ENCODE assay signal across 9 cellular contexts in genomic region chr22:39995346-39996252, GRCh38. TPM values are rescaled to one million over a fixed set of nuclear protein-coding genes. Genes with fewer than 3 reads are reported as not detected.
A peak's percentile ranks its signal among the peaks of the same experiment; 100 is the strongest.
DNase-seq lines count a peak whose midpoint lies in the region; ATAC-seq and TF ChIP-seq lines count a peak whose summit lies in the region.
"Had no signal": no experiment of that assay in that cellular context is flagged by ENCODE, and none has a peak within 500 bp of the region (broad histone marks: within the 10 kb centered on the region; RNA-seq: fewer than 3 reads in every experiment).

No MANE protein-coding gene starts in this region.

- H3K27me3 ChIP-seq in iPS-20b (ENCODE audit: insufficient read depth, low read length) (peaks cover 42% of the 10 kb centered on the region), smooth muscle cell (ENCODE audit: low read depth) (peaks cover 43% of the 10 kb centered on the region)

- peak overlapping the region; percentile 24 for H3K4me3 Mint-ChIP-seq in activated T-helper 2 cell treated with anti-CD3 and anti-CD28 coated beads, Interferon-gamma antibody, Interleukin-2, Interleukin-4, amounts not matched to agents 10 μg/mL and 5 μg/mL and 100 μg/mL, durations not matched to agents 14 hours and 24 hours and 36 hours (ENCODE audit: low read depth)

- ATAC-seq in GM21447 (IDR thresholded peaks at IDR 0.05; ENCODE audit: unreplicated experiment) (no peak), GM21737 (IDR thresholded peaks at IDR 0.05; ENCODE audit: unreplicated experiment) (no peak)

- no peaks in the 10 kb centered on the region for H3K9me3 ChIP-seq in iPS-20b (ENCODE audit: insufficient read depth, low read depth, low read length)
- no peaks in the 10 kb centered on the region for H3K9me3 ChIP-seq in smooth muscle cell (replicated peaks; ENCODE audit: low read depth)

- 32% methylated on average over 40 of the region's 40 CpGs for WGBS in smooth muscle cell (ENCODE audit: low lambda C conversion rate)

- intact Hi-C loops in activated T-helper 2 cell treated with anti-CD3 and anti-CD28 coated beads, Interferon-gamma antibody, Interleukin-2, Interleukin-4, amounts not matched to agents 10 μg/mL and 5 μg/mL and 100 μg/mL, durations not matched to agents 14 hours and 24 hours and 36 hours (cut with micrococcal nuclease), result no loop called here

- H3K36me3 ChIP-seq in iPS-20b (ENCODE audit: insufficient read depth, low read depth, low read length) (no peaks in the 10 kb centered on the region), smooth muscle cell (ENCODE audit: low read depth) (no peaks in the 10 kb centered on the region)

- DNase-seq in NCI-H510A treated with DMSO at 0.1 percent for 48 hours (lab: John Stamatoyannopoulos, UW) (peak; percentile 16), NCI-H510A (lab: John Stamatoyannopoulos, UW) (no peak), smooth muscle cell (lab: John Stamatoyannopoulos, UW; ENCODE audit: unreplicated experiment) (no peak), mucosa of gallbladder (ENCODE audit: low spot score) (no peak)
- no peak for DNase-seq in activated T-helper 2 cell treated with anti-CD3 and anti-CD28 coated beads, Interferon-gamma antibody, Interleukin-2, Interleukin-4, amounts not matched to agents 10 μg/mL and 5 μg/mL and 100 μg/mL, durations not matched to agents 14 hours and 24 hours and 36 hours (ENCODE audit: low spot score)
- DNase-seq: activated effector memory CD4-positive, alpha-beta T cell treated with Interleukin-2 at 50 U/mL for 16 hours had no signal

- H3K4me2 ChIP-seq in smooth muscle cell, result peak overlapping the region; percentile 81

- TF ChIP-seq CTCF in smooth muscle cell (IDR thresholded peaks at IDR 0.05; ENCODE audit: borderline replicate concordance, insufficient read depth, poor library complexity, severe bottlenecking), result no peak

- H3K27ac ChIP-seq in iPS-20b (ENCODE audit: low read length), result no peak overlapping the region
- no peak overlapping the region for H3K27ac ChIP-seq in smooth muscle cell (ENCODE audit: low read depth)

- H3K9ac ChIP-seq in iPS-20b (ENCODE audit: low read depth, low read length) (peak overlapping the region; percentile 59; the same call in 1 of the 2 replicates), smooth muscle cell (ENCODE audit: low read depth) (no peak overlapping the region)

- no peak overlapping the region for H3K27ac Mint-ChIP-seq in activated T-helper 2 cell treated with anti-CD3 and anti-CD28 coated beads, Interferon-gamma antibody, Interleukin-2, Interleukin-4, amounts not matched to agents 10 μg/mL and 5 μg/mL and 100 μg/mL, durations not matched to agents 14 hours and 24 hours and 36 hours

- H3F3A ChIP-seq in smooth muscle cell (ENCODE audit: low read depth), result peaks cover 9% of the 10 kb centered on the region

- H2AFZ ChIP-seq in smooth muscle cell (ENCODE audit: low read depth), result peak overlapping the region; percentile 59

- no peaks in the 10 kb centered on the region for H4K20me1 ChIP-seq in smooth muscle cell (ENCODE audit: low read depth)

- H3K4me1 ChIP-seq in iPS-20b (ENCODE audit: insufficient read depth, low read length) (peaks cover 43% of the 10 kb centered on the region), smooth muscle cell (ENCODE audit: low read depth) (peaks cover 43% of the 10 kb centered on the region)

- H3K9me3 Mint-ChIP-seq in activated T-helper 2 cell treated with anti-CD3 and anti-CD28 coated beads, Interferon-gamma antibody, Interleukin-2, Interleukin-4, amounts not matched to agents 10 μg/mL and 5 μg/mL and 100 μg/mL, durations not matched to agents 14 hours and 24 hours and 36 hours, result no peaks in the 10 kb centered on the region

- peaks cover 54% of the 10 kb centered on the region for H3K27me3 Mint-ChIP-seq in activated T-helper 2 cell treated with anti-CD3 and anti-CD28 coated beads, Interferon-gamma antibody, Interleukin-2, Interleukin-4, amounts not matched to agents 10 μg/mL and 5 μg/mL and 100 μg/mL, durations not matched to agents 14 hours and 24 hours and 36 hours (ENCODE audit: low read depth)

- H3K4me3 ChIP-seq in iPS-20b (ENCODE audit: low read length) (peak overlapping the region; percentile 71), smooth muscle cell (peak overlapping the region; percentile 48)

- no peaks in the 10 kb centered on the region for H3K79me2 ChIP-seq in smooth muscle cell (ENCODE audit: low read depth)

- H3K4me1 Mint-ChIP-seq in activated T-helper 2 cell treated with anti-CD3 and anti-CD28 coated beads, Interferon-gamma antibody, Interleukin-2, Interleukin-4, amounts not matched to agents 10 μg/mL and 5 μg/mL and 100 μg/mL, durations not matched to agents 14 hours and 24 hours and 36 hours (ENCODE audit: low read depth), result peaks cover 7% of the 10 kb centered on the region

- H3K36me3 Mint-ChIP-seq in activated T-helper 2 cell treated with anti-CD3 and anti-CD28 coated beads, Interferon-gamma antibody, Interleukin-2, Interleukin-4, amounts not matched to agents 10 μg/mL and 5 μg/mL and 100 μg/mL, durations not matched to agents 14 hours and 24 hours and 36 hours (ENCODE audit: low read depth), result no peaks in the 10 kb centered on the region

RNA-seq across cellular contexts. Expression of gene FAM83F, which starts 0.8 kb away (rescaled TPM):
- 0.07 and 0.11 TPM in 2 replicates for total RNA-seq in activated T-helper 2 cell treated with anti-CD3 and anti-CD28 coated beads, Interferon-gamma antibody, Interleukin-2, Interleukin-4, amounts not matched to agents 10 μg/mL and 5 μg/mL and 100 μg/mL, durations not matched to agents 14 hours and 24 hours and 36 hours
- 1.4 and 2.2 TPM in 2 replicates for total RNA-seq in smooth muscle cell
- polyA plus RNA-seq in smooth muscle cell, result 1.6 and 4.6 TPM in 2 replicates
- 12.1 TPM for total RNA-seq in mucosa of gallbladder

RNA-seq across cellular contexts. Expression of gene TMA7B, which starts 35.4 kb away (rescaled TPM):
- 1.7 and 2.0 TPM in 2 replicates for total RNA-seq in activated T-helper 2 cell treated with anti-CD3 and anti-CD28 coated beads, Interferon-gamma antibody, Interleukin-2, Interleukin-4, amounts not matched to agents 10 μg/mL and 5 μg/mL and 100 μg/mL, durations not matched to agents 14 hours and 24 hours and 36 hours
- total RNA-seq in smooth muscle cell (not detected in 2 replicates), mucosa of gallbladder (0.66 TPM)
- not detected in 2 replicates for polyA plus RNA-seq in smooth muscle cell
